21 cellular contexts compared by ENCODE assay signal in the genomic region with DNA sequence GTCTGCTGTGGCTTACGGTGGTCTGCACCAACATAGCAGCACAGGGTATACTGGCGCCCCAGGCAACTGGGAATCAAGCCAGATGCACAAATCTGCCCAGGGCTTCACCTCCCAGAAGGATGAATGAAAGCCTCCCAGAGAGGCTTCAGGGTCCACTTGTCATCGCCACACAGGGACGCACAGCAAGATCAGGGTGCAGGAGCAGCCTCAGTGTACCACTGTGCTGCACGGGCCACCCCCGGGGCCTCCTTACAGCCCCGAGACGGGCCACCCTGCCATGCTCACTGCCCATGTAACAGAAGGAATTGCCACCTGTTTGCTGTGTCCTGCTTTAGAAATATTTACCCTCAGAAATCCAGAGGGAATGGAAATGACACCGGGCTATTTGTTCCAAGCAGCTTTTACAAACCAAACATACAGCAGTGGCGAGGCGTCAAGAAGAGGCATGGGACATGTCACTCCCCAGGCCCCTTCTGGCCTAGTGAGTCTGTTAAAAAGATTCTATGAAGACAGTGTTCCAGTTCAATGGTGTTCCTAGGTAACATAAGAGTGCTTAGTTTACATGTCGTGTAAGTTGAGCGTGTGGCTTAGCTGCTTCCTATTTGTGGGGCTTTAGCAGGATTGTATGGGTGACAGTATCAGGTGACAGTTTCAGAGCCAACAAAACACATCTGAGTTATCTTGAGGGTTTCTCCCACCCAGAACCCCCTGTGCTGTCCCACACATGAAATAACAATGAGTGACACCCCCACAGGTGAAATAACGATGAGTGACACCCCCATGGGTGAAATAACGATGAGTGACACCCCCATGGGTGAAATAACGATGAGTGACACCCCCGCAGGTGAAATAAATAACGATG.
"Had no signal": no experiment of that assay in that cellular context is flagged by ENCODE, and none has a peak within 500 bp of the region (broad histone marks: within the 10 kb centered on the region; RNA-seq: fewer than 3 reads in every experiment).

No MANE protein-coding gene starts in this region.

- H3K36me3 ChIP-seq: ovary had no signal

- H3K4me3 Mint-ChIP-seq: activated CD4-positive, alpha-beta T cell treated with anti-CD3 and anti-CD28 coated beads, Interleukin-2, amount 10 ng/mL, durations not matched to agents 7 days and 5 days; activated naive CD4-positive, alpha-beta T cell treated with anti-CD3 and anti-CD28 coated beads, Interleukin-2, amount 10 ng/mL, durations not matched to agents 7 days and 5 days; activated naive CD8-positive, alpha-beta T cell treated with anti-CD3 and anti-CD28 coated beads, Interleukin-2, amount 50 U/mL, for 24 hours; central memory CD8-positive, alpha-beta T cell; neural progenitor cell had no signal

- H3K9ac ChIP-seq: neural progenitor cell had no signal

- H3K27ac Mint-ChIP-seq: activated naive CD4-positive, alpha-beta T cell treated with anti-CD3 and anti-CD28 coated beads, Interleukin-2, amount 10 ng/mL, durations not matched to agents 7 days and 5 days; activated naive CD8-positive, alpha-beta T cell treated with anti-CD3 and anti-CD28 coated beads, Interleukin-2, amount 50 U/mL, for 24 hours; neural progenitor cell had no signal

- DNase-seq: activated CD4-positive, alpha-beta T cell treated with anti-CD3 and anti-CD28 coated beads, Interleukin-2, amount 10 ng/mL, durations not matched to agents 7 days and 5 days; activated CD8-positive, alpha-beta memory T cell treated with anti-CD3 and anti-CD28 coated beads for 24 hours; activated CD8-positive, alpha-beta memory T cell treated with anti-CD3 and anti-CD28 coated beads, Interleukin-2, amount 50 U/mL, for 48 hours; activated effector memory CD4-positive, alpha-beta T cell treated with Interleukin-2 at 50 U/mL for 16 hours; activated naive CD4-positive, alpha-beta T cell treated with anti-CD3 and anti-CD28 coated beads, Interleukin-2, amount 10 ng/mL, durations not matched to agents 7 days and 5 days; activated naive CD8-positive, alpha-beta T cell treated with anti-CD3 and anti-CD28 coated beads, Interleukin-2, amount 50 U/mL, for 24 hours; activated T-cell treated with anti-CD3 and anti-CD28 coated beads, Interleukin-2, amount 50 U/mL, for 48 hours; anterior cingulate cortex; brain microvascular endothelial cell; gastrocnemius medialis; left ventricle myocardium inferior; mammary epithelial cell; ovary; psoas muscle; right cardiac atrium; T1000; upper lobe of right lung had no signal

- H3K9me3 Mint-ChIP-seq: activated CD4-positive, alpha-beta T cell treated with anti-CD3 and anti-CD28 coated beads, Interleukin-2, amount 10 ng/mL, durations not matched to agents 7 days and 5 days; activated naive CD4-positive, alpha-beta T cell treated with anti-CD3 and anti-CD28 coated beads, Interleukin-2, amount 10 ng/mL, durations not matched to agents 7 days and 5 days; activated naive CD8-positive, alpha-beta T cell treated with anti-CD3 and anti-CD28 coated beads, Interleukin-2, amount 50 U/mL, for 24 hours; central memory CD8-positive, alpha-beta T cell; neural progenitor cell had no signal

- H3K4me2 ChIP-seq: neural progenitor cell had no signal

- H3K27me3 Mint-ChIP-seq: activated CD4-positive, alpha-beta T cell treated with anti-CD3 and anti-CD28 coated beads, Interleukin-2, amount 10 ng/mL, durations not matched to agents 7 days and 5 days; activated naive CD8-positive, alpha-beta T cell treated with anti-CD3 and anti-CD28 coated beads, Interleukin-2, amount 50 U/mL, for 24 hours; central memory CD8-positive, alpha-beta T cell had no signal

- H3K36me3 Mint-ChIP-seq: activated naive CD4-positive, alpha-beta T cell treated with anti-CD3 and anti-CD28 coated beads, Interleukin-2, amount 10 ng/mL, durations not matched to agents 7 days and 5 days had no signal

- H3K27me3 ChIP-seq: brain microvascular endothelial cell, gastrocnemius medialis, neural progenitor cell, ovary, upper lobe of right lung had no signal

- H3K4me3 ChIP-seq: coronary artery, gastrocnemius medialis, left ventricle myocardium inferior, neural progenitor cell, ovary, psoas muscle, thoracic aorta, upper lobe of right lung had no signal

- H2AFZ ChIP-seq: neural progenitor cell had no signal

- H3K4me1 Mint-ChIP-seq: activated CD4-positive, alpha-beta T cell treated with anti-CD3 and anti-CD28 coated beads, Interleukin-2, amount 10 ng/mL, durations not matched to agents 7 days and 5 days; activated naive CD4-positive, alpha-beta T cell treated with anti-CD3 and anti-CD28 coated beads, Interleukin-2, amount 10 ng/mL, durations not matched to agents 7 days and 5 days; activated naive CD8-positive, alpha-beta T cell treated with anti-CD3 and anti-CD28 coated beads, Interleukin-2, amount 50 U/mL, for 24 hours; central memory CD8-positive, alpha-beta T cell; neural progenitor cell had no signal

- H3K9me3 ChIP-seq: gastrocnemius medialis, left ventricle myocardium inferior, ovary, psoas muscle, thoracic aorta, upper lobe of right lung had no signal

- H3K4me1 ChIP-seq: gastrocnemius medialis, left ventricle myocardium inferior, psoas muscle, upper lobe of right lung had no signal

- ATAC-seq: activated naive CD8-positive, alpha-beta T cell treated with anti-CD3 and anti-CD28 coated beads, Interleukin-2, amount 50 U/mL, for 24 hours; gastrocnemius medialis had no signal

- H3K27ac ChIP-seq: brain microvascular endothelial cell, gastrocnemius medialis, left ventricle myocardium inferior, neural progenitor cell, ovary, psoas muscle, upper lobe of right lung had no signal
